17 cellular contexts compared by ENCODE assay signal in genomic region chr10:69865450-69865849, GRCh38.
DNase-seq lines count a peak whose midpoint lies in the region; ATAC-seq, FAIRE-seq and TF ChIP-seq lines count a peak whose summit lies in the region.
"Had no signal": no experiment of that assay in that cellular context is flagged by ENCODE, and none has a peak within 500 bp of the region (broad histone marks: within the 10 kb centered on the region; RNA-seq: fewer than 3 reads in every experiment).

No MANE protein-coding gene starts in this region.

- no peaks in the 10 kb centered on the region for H3K9me3 ChIP-seq in A549
- H3K9me3 ChIP-seq in neuronal stem cell (replicated peaks in 1 of 2; ENCODE audit: control insufficient read depth in 2 of 2, insufficient read depth in 1 of 2, low read depth in 1 of 2, low read length in 2 of 2): no peaks in the 10 kb centered on the region
- no peaks in the 10 kb centered on the region for H3K9me3 ChIP-seq in BE2C
- H3K9me3 ChIP-seq: SJCRH30 had no signal

- H2BK5ac ChIP-seq in neuronal stem cell (ENCODE audit: low read length): peak overlapping the region; percentile 77

- no peak overlapping the region for H3K9ac ChIP-seq in neuronal stem cell (ENCODE audit: low read depth, low read length, poor library complexity)

- POLR2A ChIA-PET in A549 (lab: Yijun Ruan, JAX): no interaction called here

- H2BK15ac ChIP-seq in neuronal stem cell (ENCODE audit: low read length): no peak overlapping the region

- H3K4me3 ChIP-seq in A549 (no peak overlapping the region), epithelial cell of esophagus (ENCODE audit: low read length) (no peak overlapping the region), neuronal stem cell (ENCODE audit: low read length in 2 of 2) (no peak overlapping the region), BE2C (ENCODE audit: low read depth, low read length) (no peak overlapping the region)
- H3K4me3 ChIP-seq: K562, SJCRH30 had no signal

- no peak for TF ChIP-seq POLR2A in A549 (IDR thresholded peaks at IDR 0.05; ENCODE audit: low read length)

- H3K14ac ChIP-seq in neuronal stem cell (ENCODE audit: low read length): no peak overlapping the region

- H3K9me3 Mint-ChIP-seq in HFFc6: no peaks in the 10 kb centered on the region

- peak overlapping the region; percentile 61 for H2AK5ac ChIP-seq in neuronal stem cell (ENCODE audit: low read depth, low read length)

- H3K36me3 Mint-ChIP-seq in HFFc6 (ENCODE audit: low read depth): peaks cover 12% of the 10 kb centered on the region
- H3K36me3 Mint-ChIP-seq: CD14-positive monocyte had no signal

- H4K8ac ChIP-seq in neuronal stem cell (ENCODE audit: low read depth, low read length): no peak overlapping the region

- H3K18ac ChIP-seq in neuronal stem cell (ENCODE audit: low read length): peak overlapping the region; percentile 35

- H3K27me3 ChIP-seq in neuronal stem cell (ENCODE audit: control insufficient read depth in 3 of 3, insufficient read depth in 3 of 3, low read depth in 1 of 3, low read length in 3 of 3): peaks cover 0 to 2% (median 0%) of the 10 kb centered on the region in 3 experiments
- no peaks in the 10 kb centered on the region for H3K27me3 ChIP-seq in BE2C
- H3K27me3 ChIP-seq: SJCRH30 had no signal

- ATAC-seq in A549 (no peak), HG03175 (IDR thresholded peaks at IDR 0.05; ENCODE audit: unreplicated experiment) (no peak), GM18868 (IDR thresholded peaks at IDR 0.05; ENCODE audit: unreplicated experiment) (no peak)
- ATAC-seq: K562 had no signal

- H3K27me3 Mint-ChIP-seq in HFFc6 (ENCODE audit: insufficient read depth): peaks cover 3% of the 10 kb centered on the region; the same call in 1 of the 2 replicates

- no peak overlapping the region for H2AFZ ChIP-seq in neuronal stem cell (ENCODE audit: low read length)

- no peak overlapping the region for H3K23ac ChIP-seq in neuronal stem cell (ENCODE audit: low read depth, low read length, poor library complexity)

- WGBS in A549 (ENCODE audit: missing lambda C conversion rate): 92% methylated on average over 1 of the region's 1 CpG
- no CpG with 5 or more reads among the region's 1 CpG for WGBS in neuronal stem cell (ENCODE audit: extremely low coverage in 2 of 2, insufficient read length in 2 of 2, insufficient replicate concordance in 1 of 2), 2 donors

- no peak for TF ChIP-seq EP300 in A549 (IDR thresholded peaks at IDR 0.05)

- FAIRE-seq in A549 (lab: Jason Lieb, UNC): no peak
- FAIRE-seq: A204.1, K562 had no signal

- CTCF ChIA-PET in A549 (lab: Yijun Ruan, JAX): interaction anchor here (0.6 to 9.0 kb wide), 3 partner anchors 15 to 64 kb away, joined by 3 to 103 read pairs (median 3); partner anchors contain the start of gene COL13A1

- H3K36me3 ChIP-seq in neuronal stem cell (replicated peaks in 1 of 2; ENCODE audit: control insufficient read depth in 2 of 2, insufficient read depth in 2 of 2, low read length in 2 of 2) (no peaks in the 10 kb centered on the region), BE2C (no peaks in the 10 kb centered on the region)
- H3K36me3 ChIP-seq: SJCRH30 had no signal

- H3K4me2 ChIP-seq in A549 (no peak overlapping the region; the same call in 2 of the 3 replicates), neuronal stem cell (ENCODE audit: insufficient read depth, low read length, poor library complexity, severe bottlenecking) (no peak overlapping the region)

- H3K4me1 ChIP-seq in A549 (peaks cover 49% of the 10 kb centered on the region), neuronal stem cell (ENCODE audit: control insufficient read depth in 2 of 2, insufficient read depth in 1 of 2, low read depth in 1 of 2, low read length in 2 of 2) (peaks cover 26 to 39% of the 10 kb centered on the region in 2 donors), BE2C (peaks cover 8% of the 10 kb centered on the region)
- H3K4me1 ChIP-seq: SJCRH30 had no signal

- peak overlapping the region; percentile 82; the same call in 1 of the 2 replicates for H3K4me3 Mint-ChIP-seq in HFFc6
- H3K4me3 Mint-ChIP-seq: CD14-positive monocyte had no signal

- DNase-seq in A549 (ENCODE audit: low read depth in 1 of 2, low spot score in 1 of 2): no peak
- DNase-seq in HFFc6: no peak
- DNase-seq in epithelial cell of esophagus (ENCODE audit: low read depth): peak; percentile 78
- no peak for DNase-seq in neuronal stem cell (ENCODE audit: low spot score)
- DNase-seq in BE2C: no peak
- DNase-seq: DMS153; HCEC 1CT; NCI-H1417 treated with DMSO at 0.1 percent for 48 hours; NCI-H1930; NCI-H446; NK-92 treated with Interleukin-12 subunit alpha and Interleukin-12 subunit beta, amount 100 ng/mL, for 24 hours; SJCRH30 had no signal

- H3K4ac ChIP-seq in neuronal stem cell (ENCODE audit: low read length): no peak overlapping the region

- no peak for TF ChIP-seq CTCF in A549 (IDR thresholded peaks at IDR 0.05)
- no peak for TF ChIP-seq CTCF in HFFc6 (IDR thresholded peaks at IDR 0.05)
- TF ChIP-seq CTCF in epithelial cell of esophagus (IDR thresholded peaks at IDR 0.05; ENCODE audit: insufficient read depth, low read depth, low read length, missing control alignments): no peak
- no peak for TF ChIP-seq CTCF in BE2C (IDR thresholded peaks at IDR 0.05; ENCODE audit: low read depth, low read length)

- no peak overlapping the region for H4K91ac ChIP-seq in neuronal stem cell (ENCODE audit: low read depth, low read length, poor library complexity)

- peak overlapping the region; percentile 54 to 87; a peak in 4 of 6 replicates for H3K27ac ChIP-seq in A549
- no peak overlapping the region for H3K27ac ChIP-seq in neuronal stem cell (replicated peaks; ENCODE audit: low read length)
- H3K27ac ChIP-seq: SJCRH30 had no signal

- no peak for TF ChIP-seq RAD21 in A549 (conservative IDR thresholded peaks at IDR 0.05 in 1 of 2, IDR thresholded peaks at IDR 0.05 in 1 of 2)

- peaks cover 91% of the 10 kb centered on the region for H3K4me1 Mint-ChIP-seq in HFFc6 (ENCODE audit: low read depth)
- H3K4me1 Mint-ChIP-seq: CD14-positive monocyte had no signal

- no peaks in the 10 kb centered on the region for H3K79me1 ChIP-seq in neuronal stem cell (ENCODE audit: low read depth, low read length)

- H2BK12ac ChIP-seq in neuronal stem cell (ENCODE audit: low read length): peak overlapping the region; percentile 16

- no peak overlapping the region for H2BK120ac ChIP-seq in neuronal stem cell (ENCODE audit: low read depth, low read length)

- H3K27ac Mint-ChIP-seq in HFFc6: peak overlapping the region; percentile 96

TF ChIP-seq in A549, 52 proteins besides CTCF, POLR2A, EP300 and RAD21 (continues in another document):
- TF ChIP-seq POLR2AphosphoS2 (conservative IDR thresholded peaks at IDR 0.05; ENCODE audit: low read length) (no peak), PBX3 (IDR thresholded peaks at IDR 0.05) (no peak), ZSCAN20 (CRISPR knock-in tag; IDR thresholded peaks at IDR 0.05) (no peak), HEYL (CRISPR knock-in tag; IDR thresholded peaks at IDR 0.05) (no peak), HES2 (IDR thresholded peaks at IDR 0.05) (no peak), CBX2 (IDR thresholded peaks at IDR 0.05; ENCODE audit: borderline replicate concordance, low read depth) (no peak), ZFP36 (IDR thresholded peaks at IDR 0.05; ENCODE audit: borderline replicate concordance, partially characterized antibody) (no peak), TP53 (CRISPR knock-in tag; IDR thresholded peaks at IDR 0.05) (no peak), REST (IDR thresholded peaks at IDR 0.05) (no peak), NFE2L2 (conservative IDR thresholded peaks at IDR 0.05; ENCODE audit: low read length) (no peak), USF2 (IDR thresholded peaks at IDR 0.05) (no peak)
